In the genomic region with DNA sequence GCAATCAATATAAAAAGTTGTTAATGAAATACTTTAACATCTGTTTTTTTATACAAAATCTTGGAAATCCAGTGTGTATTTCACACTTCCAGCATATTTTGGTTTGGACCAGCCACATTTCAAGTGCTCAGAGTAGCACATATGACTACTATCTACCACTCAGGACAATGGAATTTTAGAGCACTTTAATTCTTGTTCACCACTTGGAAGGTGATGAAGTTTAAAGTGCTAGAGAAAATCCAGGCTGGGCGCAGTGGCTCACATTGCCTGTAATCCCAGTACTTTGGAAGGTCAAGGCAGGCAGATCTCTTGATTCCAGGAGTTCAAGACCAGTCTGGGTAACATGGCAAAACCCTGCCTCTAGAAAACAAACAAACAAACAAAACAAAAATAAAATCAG, we compare ENCODE assay signal across 15 cellular contexts.
"Had no signal": no experiment of that assay in that cellular context is flagged by ENCODE, and none has a peak within 500 bp of the region (broad histone marks: within the 10 kb centered on the region; RNA-seq: fewer than 3 reads in every experiment).

No MANE protein-coding gene starts in this region.

- H3K27ac Mint-ChIP-seq: memory B cell, mesothelial cell of epicardium, natural killer cell had no signal

- H3K4me1 Mint-ChIP-seq: natural killer cell, neural crest cell had no signal

- H3K27me3 Mint-ChIP-seq: memory B cell had no signal

- DNase-seq: cortex of kidney; dorsolateral prefrontal cortex; effector CD8-positive, alpha-beta T cell; gastrocnemius medialis; kidney; lower lobe of right lung; natural killer cell; posterior cingulate gyrus; right cardiac atrium; stimulated activated CD4-positive, alpha-beta T cell treated with anti-CD3 and anti-CD28 coated beads, Interleukin-2, amount 100 ng/mL, for 48 hours; stimulated activated naive CD4-positive, alpha-beta T cell treated with Interleukin-2 at 50 U/mL for 16 hours; trophoblast cell had no signal

- H3K36me3 Mint-ChIP-seq: natural killer cell had no signal

- H3K9me3 Mint-ChIP-seq: natural killer cell, neural crest cell had no signal

- H3K4me3 Mint-ChIP-seq: memory B cell, mesothelial cell of epicardium, natural killer cell, neural crest cell had no signal

- ATAC-seq: gastrocnemius medialis, lower lobe of right lung, natural killer cell had no signal
